ENCODE assay signal across 1 cellular context in the genomic region with DNA sequence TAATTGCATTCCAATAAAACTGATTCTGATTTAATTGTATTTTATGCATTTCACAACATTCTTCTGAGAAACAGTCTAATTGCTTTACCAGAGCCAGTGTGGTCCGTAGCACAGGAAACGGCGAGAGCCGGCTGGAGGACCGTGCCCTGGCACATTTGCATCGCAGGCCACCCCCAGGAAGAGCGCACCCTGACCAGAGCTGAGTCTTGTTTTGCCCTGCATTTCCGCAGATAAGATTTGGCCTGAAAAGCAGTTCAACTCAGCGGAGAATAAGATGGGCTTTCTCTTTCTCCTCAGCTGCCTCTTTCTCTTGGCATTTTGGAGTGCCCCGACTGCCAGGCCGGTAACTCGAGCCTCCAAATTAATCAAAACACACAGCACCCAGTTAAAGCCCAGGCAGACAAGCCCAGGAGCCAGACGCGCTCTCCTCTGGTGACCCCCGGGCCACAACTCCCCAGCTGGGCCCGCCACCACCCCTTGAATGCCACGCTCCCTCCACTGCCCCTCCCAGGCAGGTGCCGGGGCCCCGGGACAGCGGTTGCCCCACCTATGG.
TF ChIP-seq lines count a peak whose summit lies in the region.

No MANE protein-coding gene starts in this region.

TF ChIP-seq in GM23338, 12 proteins besides CTCF, POLR2A, EP300 and RAD21 (continued from another document):
- TF ChIP-seq, protein P1, sequence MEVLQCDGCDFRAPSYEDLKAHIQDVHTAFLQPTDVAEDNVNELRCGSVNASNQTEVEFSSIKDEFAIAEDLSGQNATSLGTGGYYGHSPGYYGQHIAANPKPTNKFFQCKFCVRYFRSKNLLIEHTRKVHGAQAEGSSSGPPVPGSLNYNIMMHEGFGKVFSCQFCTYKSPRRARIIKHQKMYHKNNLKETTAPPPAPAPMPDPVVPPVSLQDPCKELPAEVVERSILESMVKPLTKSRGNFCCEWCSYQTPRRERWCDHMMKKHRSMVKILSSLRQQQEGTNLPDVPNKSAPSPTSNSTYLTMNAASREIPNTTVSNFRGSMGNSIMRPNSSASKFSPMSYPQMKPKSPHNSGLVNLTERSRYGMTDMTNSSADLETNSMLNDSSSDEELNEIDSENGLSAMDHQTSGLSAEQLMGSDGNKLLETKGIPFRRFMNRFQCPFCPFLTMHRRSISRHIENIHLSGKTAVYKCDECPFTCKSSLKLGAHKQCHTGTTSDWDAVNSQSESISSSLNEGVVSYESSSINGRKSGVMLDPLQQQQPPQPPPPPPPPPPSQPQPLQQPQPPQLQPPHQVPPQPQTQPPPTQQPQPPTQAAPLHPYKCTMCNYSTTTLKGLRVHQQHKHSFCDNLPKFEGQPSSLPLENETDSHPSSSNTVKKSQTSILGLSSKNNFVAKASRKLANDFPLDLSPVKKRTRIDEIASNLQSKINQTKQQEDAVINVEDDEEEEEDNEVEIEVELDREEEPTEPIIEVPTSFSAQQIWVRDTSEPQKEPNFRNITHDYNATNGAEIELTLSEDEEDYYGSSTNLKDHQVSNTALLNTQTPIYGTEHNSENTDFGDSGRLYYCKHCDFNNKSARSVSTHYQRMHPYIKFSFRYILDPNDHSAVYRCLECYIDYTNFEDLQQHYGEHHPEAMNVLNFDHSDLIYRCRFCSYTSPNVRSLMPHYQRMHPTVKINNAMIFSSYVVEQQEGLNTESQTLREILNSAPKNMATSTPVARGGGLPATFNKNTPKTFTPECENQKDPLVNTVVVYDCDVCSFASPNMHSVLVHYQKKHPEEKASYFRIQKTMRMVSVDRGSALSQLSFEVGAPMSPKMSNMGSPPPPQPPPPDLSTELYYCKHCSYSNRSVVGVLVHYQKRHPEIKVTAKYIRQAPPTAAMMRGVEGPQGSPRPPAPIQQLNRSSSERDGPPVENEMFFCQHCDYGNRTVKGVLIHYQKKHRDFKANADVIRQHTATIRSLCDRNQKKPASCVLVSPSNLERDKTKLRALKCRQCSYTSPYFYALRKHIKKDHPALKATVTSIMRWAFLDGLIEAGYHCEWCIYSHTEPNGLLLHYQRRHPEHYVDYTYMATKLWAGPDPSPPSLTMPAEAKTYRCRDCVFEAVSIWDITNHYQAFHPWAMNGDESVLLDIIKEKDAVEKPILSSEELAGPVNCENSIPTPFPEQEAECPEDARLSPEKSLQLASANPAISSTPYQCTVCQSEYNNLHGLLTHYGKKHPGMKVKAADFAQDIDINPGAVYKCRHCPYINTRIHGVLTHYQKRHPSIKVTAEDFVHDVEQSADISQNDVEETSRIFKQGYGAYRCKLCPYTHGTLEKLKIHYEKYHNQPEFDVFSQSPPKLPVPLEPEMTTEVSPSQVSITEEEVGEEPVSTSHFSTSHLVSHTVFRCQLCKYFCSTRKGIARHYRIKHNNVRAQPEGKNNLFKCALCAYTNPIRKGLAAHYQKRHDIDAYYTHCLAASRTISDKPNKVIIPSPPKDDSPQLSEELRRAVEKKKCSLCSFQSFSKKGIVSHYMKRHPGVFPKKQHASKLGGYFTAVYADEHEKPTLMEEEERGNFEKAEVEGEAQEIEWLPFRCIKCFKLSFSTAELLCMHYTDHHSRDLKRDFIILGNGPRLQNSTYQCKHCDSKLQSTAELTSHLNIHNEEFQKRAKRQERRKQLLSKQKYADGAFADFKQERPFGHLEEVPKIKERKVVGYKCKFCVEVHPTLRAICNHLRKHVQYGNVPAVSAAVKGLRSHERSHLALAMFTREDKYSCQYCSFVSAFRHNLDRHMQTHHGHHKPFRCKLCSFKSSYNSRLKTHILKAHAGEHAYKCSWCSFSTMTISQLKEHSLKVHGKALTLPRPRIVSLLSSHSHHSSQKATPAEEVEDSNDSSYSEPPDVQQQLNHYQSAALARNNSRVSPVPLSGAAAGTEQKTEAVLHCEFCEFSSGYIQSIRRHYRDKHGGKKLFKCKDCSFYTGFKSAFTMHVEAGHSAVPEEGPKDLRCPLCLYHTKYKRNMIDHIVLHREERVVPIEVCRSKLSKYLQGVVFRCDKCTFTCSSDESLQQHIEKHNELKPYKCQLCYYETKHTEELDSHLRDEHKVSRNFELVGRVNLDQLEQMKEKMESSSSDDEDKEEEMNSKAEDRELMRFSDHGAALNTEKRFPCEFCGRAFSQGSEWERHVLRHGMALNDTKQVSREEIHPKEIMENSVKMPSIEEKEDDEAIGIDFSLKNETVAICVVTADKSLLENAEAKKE (CRISPR knock-in tag; IDR thresholded peaks at IDR 0.05): no peak
